ENCODE assay signal across 1 cellular context in genomic region chr17:37592291-37592690, GRCh38.
TF ChIP-seq lines count a peak whose summit lies in the region.

No MANE protein-coding gene starts in this region.

TF ChIP-seq in IMR-90, 13 proteins besides CTCF, POLR2A, EP300 and RAD21:
- TF ChIP-seq FOS (IDR thresholded peaks at IDR 0.05; ENCODE audit: low read depth, low read length) (no peak), RFX5 (IDR thresholded peaks at IDR 0.05; ENCODE audit: low read depth, low read length) (no peak), MAFK (IDR thresholded peaks at IDR 0.05; ENCODE audit: low read depth, low read length) (no peak), SMC3 (IDR thresholded peaks at IDR 0.05; ENCODE audit: low read depth, low read length) (no peak), NFE2L2 (IDR thresholded peaks at IDR 0.05; ENCODE audit: low read depth, low read length) (no peak), ELK1 (IDR thresholded peaks at IDR 0.05; ENCODE audit: borderline replicate concordance, low read depth, low read length) (no peak), CHD1 (IDR thresholded peaks at IDR 0.05; ENCODE audit: low read depth, low read length) (no peak), CEBPB (IDR thresholded peaks at IDR 0.05; ENCODE audit: low read depth, low read length) (no peak), BHLHE40 (IDR thresholded peaks at IDR 0.05; ENCODE audit: low read depth, low read length) (no peak), MAZ (IDR thresholded peaks at IDR 0.05; ENCODE audit: borderline replicate concordance, low read depth, low read length) (no peak), MXI1 (IDR thresholded peaks at IDR 0.05; ENCODE audit: borderline replicate concordance, low read depth, low read length) (no peak), RCOR1 (IDR thresholded peaks at IDR 0.05; ENCODE audit: insufficient replicate concordance, low read length) (no peak)
- TF ChIP-seq, protein P1, sequence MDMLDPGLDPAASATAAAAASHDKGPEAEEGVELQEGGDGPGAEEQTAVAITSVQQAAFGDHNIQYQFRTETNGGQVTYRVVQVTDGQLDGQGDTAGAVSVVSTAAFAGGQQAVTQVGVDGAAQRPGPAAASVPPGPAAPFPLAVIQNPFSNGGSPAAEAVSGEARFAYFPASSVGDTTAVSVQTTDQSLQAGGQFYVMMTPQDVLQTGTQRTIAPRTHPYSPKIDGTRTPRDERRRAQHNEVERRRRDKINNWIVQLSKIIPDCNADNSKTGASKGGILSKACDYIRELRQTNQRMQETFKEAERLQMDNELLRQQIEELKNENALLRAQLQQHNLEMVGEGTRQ (IDR thresholded peaks at IDR 0.05; ENCODE audit: low read depth, low read length), result no peak
TF ChIP-seq in IMR-90: peak in this region for 0.
